In the genomic region with DNA sequence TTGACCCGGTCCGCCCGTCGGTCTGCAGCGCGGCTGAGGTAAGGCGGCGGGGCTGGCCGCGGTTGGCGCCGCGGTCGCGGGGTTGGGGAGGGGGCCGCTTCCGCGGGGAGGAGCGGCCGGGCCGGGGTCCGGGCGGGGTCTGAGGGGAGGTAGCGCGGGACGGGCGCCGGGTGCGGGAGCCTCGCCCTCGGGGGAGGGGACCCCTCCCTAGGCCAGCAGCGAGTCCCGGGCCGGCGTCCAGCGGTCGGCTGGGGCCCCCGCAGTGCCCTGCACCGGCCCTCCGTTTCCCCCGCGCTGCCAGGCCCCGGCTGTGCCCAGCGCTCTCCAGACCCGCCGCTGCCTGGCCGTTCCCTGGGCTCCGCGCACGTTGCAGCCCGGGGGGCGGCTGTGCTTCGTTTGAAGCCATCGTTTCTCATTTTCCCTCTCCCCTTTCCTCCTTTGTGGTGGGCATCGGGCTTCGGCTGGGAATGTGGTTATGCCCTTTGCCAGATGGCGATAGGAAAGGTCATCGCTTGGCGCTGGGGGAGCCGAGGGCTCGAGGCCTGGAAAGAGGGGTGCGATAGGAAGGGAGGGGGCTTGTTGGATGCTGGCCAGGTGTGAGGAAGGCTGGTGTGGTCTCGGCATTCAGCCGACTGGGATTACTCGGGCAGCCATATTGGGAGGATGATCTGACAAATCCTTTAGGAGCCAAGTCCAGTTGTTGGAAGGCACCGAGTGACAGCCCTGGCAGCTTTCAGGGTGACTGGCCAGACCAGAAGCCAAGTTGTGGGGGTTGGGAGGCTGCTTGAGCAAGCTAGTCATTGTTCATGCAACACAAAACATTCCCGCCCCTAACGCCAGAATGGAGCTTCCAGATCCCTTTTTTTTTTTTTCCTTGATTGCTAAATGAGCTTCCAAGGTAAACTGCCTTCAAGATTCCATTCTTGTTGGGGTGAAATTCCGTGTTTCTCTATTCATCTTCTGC, we compare ENCODE assay signal across 8 cellular contexts. TPM values are rescaled to one million over a fixed set of nuclear protein-coding genes. Genes with fewer than 3 reads are reported as not detected.
A peak's percentile ranks its signal among the peaks of the same experiment; 100 is the strongest.
DNase-seq lines count a peak whose midpoint lies in the region; ATAC-seq and TF ChIP-seq lines count a peak whose summit lies in the region.

No MANE protein-coding gene starts in this region.

- dilution Hi-C loops in mammary epithelial cell (cut with HindIII; ENCODE audit: low sequenced_read_pairs): loop anchor here (5.0 kb wide), 1 partner anchor 41 kb away; no protein-coding TSS in a partner anchor

- H3K36me3 ChIP-seq in HUES64 (ENCODE audit: insufficient read depth, low read length) (no peaks in the 10 kb centered on the region; the same call in 1 of the 2 replicates), mammary epithelial cell (ENCODE audit: insufficient read depth, low read length) (no peaks in the 10 kb centered on the region), iPS-15b (ENCODE audit: control insufficient read depth, insufficient read depth, low read length) (no peaks in the 10 kb centered on the region)

- H3K4me3 ChIP-seq in HUES64 (ENCODE audit: low read length) (peak overlapping the region; percentile 98), mammary epithelial cell (replicated peaks in 1 of 3; ENCODE audit: insufficient read depth in 1 of 3, low read depth in 2 of 3, low read length in 3 of 3) (peak overlapping the region; percentile 87 to 97 (median 93)), iPS-15b (ENCODE audit: low read depth, low read length) (peak overlapping the region; percentile 96)

- under 1% methylated on average over 69 of the region's 69 CpGs for WGBS in HUES64
- 2% methylated on average over 10 of the region's 69 CpGs for WGBS in mammary epithelial cell (ENCODE audit: low coverage, missing lambda C conversion rate)

- H3K79me2 ChIP-seq in mammary epithelial cell (ENCODE audit: insufficient read depth, low read length): peaks cover 56% of the 10 kb centered on the region

- in situ Hi-C loops in mammary epithelial cell (cut with MboI; ENCODE audit: low sequenced_read_pairs in 2 of 2): no loop called here

- H3K9ac ChIP-seq in HUES64 (ENCODE audit: low read depth, low read length) (peak overlapping the region; percentile 96), mammary epithelial cell (ENCODE audit: insufficient read depth, low read length) (peak overlapping the region; percentile 98), iPS-15b (ENCODE audit: low read depth, low read length) (peak overlapping the region; percentile 89)

- H2AFZ ChIP-seq in mammary epithelial cell (ENCODE audit: low read depth, low read length): peak overlapping the region; percentile 98

- ATAC-seq in GM19463 (IDR thresholded peaks at IDR 0.05; ENCODE audit: unreplicated experiment): peak; percentile 9

- H3K4me1 ChIP-seq in HUES64 (ENCODE audit: insufficient read depth, low read length): peaks cover 20% of the 10 kb centered on the region
- peaks cover 16% of the 10 kb centered on the region for H3K4me1 ChIP-seq in mammary epithelial cell (ENCODE audit: insufficient read depth, low read length)
- peaks cover 12% of the 10 kb centered on the region for H3K4me1 ChIP-seq in iPS-15b (ENCODE audit: control insufficient read depth, insufficient read depth, low read length)

- peak overlapping the region; percentile 94 for H3K27ac ChIP-seq in C4-2B
- H3K27ac ChIP-seq in HUES64 (ENCODE audit: low read depth, low read length): peak overlapping the region; percentile 79
- peak overlapping the region; percentile 87 for H3K27ac ChIP-seq in mammary epithelial cell (ENCODE audit: insufficient read depth, low read depth, low read length)

- TF ChIP-seq CTCF in C4-2B (conservative IDR thresholded peaks at IDR 0.05) (no peak), mammary epithelial cell (conservative IDR thresholded peaks at IDR 0.05 in 1 of 2, IDR thresholded peaks at IDR 0.05 in 1 of 2; ENCODE audit: extremely low read depth in 1 of 2, insufficient read depth in 1 of 2, low read depth in 1 of 2, low read length in 2 of 2) (no peak)

- H3K27me3 ChIP-seq in HUES64 (ENCODE audit: insufficient read depth, low read length): no peaks in the 10 kb centered on the region
- no peaks in the 10 kb centered on the region for H3K27me3 ChIP-seq in mammary epithelial cell (ENCODE audit: insufficient read depth, low read length)
- H3K27me3 ChIP-seq in iPS-15b (ENCODE audit: control insufficient read depth, insufficient read depth, low read length): no peaks in the 10 kb centered on the region

- no TSS peak for BruUV-seq in mammary epithelial cell (replicated peaks; lab: Mats Ljungman, UMichigan)

- CTCF ChIA-PET in mammary epithelial cell (lab: Charles Lee; ENCODE audit: low non-redundant PET): interaction anchor here (0.5 to 0.7 kb wide), 7 partner anchors 25 to 921 kb away, joined by 3 to 5 read pairs (median 3); no protein-coding TSS in a partner anchor

- no peaks in the 10 kb centered on the region for H4K20me1 ChIP-seq in mammary epithelial cell (ENCODE audit: insufficient read depth, low read length)

- DNase-seq in SW 1271 (lab: John Stamatoyannopoulos, UW) (peak; percentile 37 to 75), mammary epithelial cell (peak; percentile 87), renal cortical epithelial cell (ENCODE audit: low read depth) (peak; percentile 98), NCI-H1048 (lab: John Stamatoyannopoulos, UW) (no peak)

- peak overlapping the region; percentile 97 for H3K4me2 ChIP-seq in mammary epithelial cell (ENCODE audit: insufficient read depth, low read depth, low read length)

- H3K9me3 ChIP-seq in HUES64 (ENCODE audit: insufficient read depth, low read depth, low read length): no peaks in the 10 kb centered on the region
- H3K9me3 ChIP-seq in mammary epithelial cell (replicated peaks; ENCODE audit: insufficient read depth, low read length): no peaks in the 10 kb centered on the region
- H3K9me3 ChIP-seq in iPS-15b (ENCODE audit: control insufficient read depth, insufficient read depth, low read length): no peaks in the 10 kb centered on the region

- intact Hi-C loops in mammary epithelial cell (cut with micrococcal nuclease): loop anchor here (1.0 to 2.0 kb wide), 3 partner anchors 16 to 217 kb away; no protein-coding TSS in a partner anchor

RNA-seq across cellular contexts. Expression of a gene that starts 0.8 kb away (rescaled TPM):
- polyA plus RNA-seq in HUES64 (2013, experiment 1 of 2): 33.9 TPM
- 41.7 TPM for polyA plus RNA-seq in HUES64 (2013, experiment 2 of 2)
- total RNA-seq in mammary epithelial cell: 10 to 100 TPM; 24.7 to 36.2 TPM
- 13.3 TPM for polyA plus RNA-seq in mammary epithelial cell
- polyA minus RNA-seq in mammary epithelial cell: 36.9 TPM
- total RNA-seq in renal cortical epithelial cell: 26.0 and 54.8 TPM in 2 replicates
